Comparison of ENCODE assay signal across 18 cellular contexts in the genomic region with DNA sequence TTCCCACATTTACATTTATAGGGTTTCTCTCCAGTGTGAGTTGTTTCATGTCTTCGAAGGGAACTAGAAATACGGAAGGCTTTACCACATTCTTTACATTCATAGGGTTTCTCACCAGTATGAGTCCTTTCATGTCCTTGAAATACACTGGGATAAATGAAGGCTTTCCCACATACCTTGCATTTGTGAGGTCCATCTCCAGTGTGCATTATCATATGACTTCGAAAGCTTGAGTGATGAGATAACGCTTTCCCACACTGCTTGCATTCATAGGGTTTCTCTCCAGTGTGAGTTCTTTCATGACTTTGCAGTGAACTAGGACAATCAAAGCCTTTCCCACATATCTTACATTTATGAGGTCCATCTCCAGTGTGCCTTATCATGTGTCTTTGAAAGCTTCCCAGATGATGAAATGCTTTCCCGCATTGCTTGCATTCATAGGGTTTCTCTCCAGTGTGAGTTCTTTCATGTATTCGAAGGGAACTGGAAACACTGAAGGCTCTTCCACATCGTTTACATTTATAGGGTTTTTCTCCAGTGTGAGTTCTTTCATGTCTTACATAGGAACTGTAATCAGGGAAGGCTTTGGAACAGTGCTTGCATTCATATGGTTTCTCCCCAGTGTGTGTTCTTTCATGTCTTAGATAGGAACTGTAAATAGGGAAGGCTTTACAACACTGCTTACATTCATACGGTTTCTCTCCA. TPM values are rescaled to one million over a fixed set of nuclear protein-coding genes. Genes with fewer than 3 reads are reported as not detected.
DNase-seq lines count a peak whose midpoint lies in the region; ATAC-seq, FAIRE-seq and TF ChIP-seq lines count a peak whose summit lies in the region.
"Had no signal": no experiment of that assay in that cellular context is flagged by ENCODE, and none has a peak within 500 bp of the region (broad histone marks: within the 10 kb centered on the region; RNA-seq: fewer than 3 reads in every experiment).

No MANE protein-coding gene starts in this region.

- CTCF ChIA-PET in PC-3 (lab: Charles Lee) = no interaction called here

- no peak for TF ChIP-seq POLR2A in thyroid gland (IDR thresholded peaks at IDR 0.05)

- no peaks in the 10 kb centered on the region for H3K9me2 ChIP-seq in PC-3 (replicated peaks; ENCODE audit: low read length)

- H3F3A ChIP-seq in PC-3 (ENCODE audit: low read length, unreplicated experiment) = no peaks in the 10 kb centered on the region

- H3K79me2 ChIP-seq in PC-3 (ENCODE audit: low read length) (no peaks in the 10 kb centered on the region), keratinocyte (ENCODE audit: control insufficient read depth, insufficient read depth, low read length) (no peaks in the 10 kb centered on the region)

- DNase-seq in PC-3 = no peak
- no peak for DNase-seq in keratinocyte (ENCODE audit: low read depth, low spot score)
- no peak for DNase-seq in A172 (ENCODE audit: low spot score)
- DNase-seq in iPS-NIHi11 (ENCODE audit: low spot score) = no peak
- DNase-seq in thyroid gland = no peak
- DNase-seq: 8988T; Caco-2; CD4-positive, alpha-beta T cell; NCI-H1105 treated with DMSO at 0.1 percent for 48 hours; NCI-H1694; NCI-H510A; NCI-H774; SHP77 had no signal

- no peaks in the 10 kb centered on the region for H3K27me3 ChIP-seq in BLaER1 treated with 17β-estradiol and CSF1 and Interleukin-3, amounts not matched to agents 10 nM and 100 nM
- H3K27me3 ChIP-seq in PC-3 (ENCODE audit: low read length) (no peaks in the 10 kb centered on the region), keratinocyte (ENCODE audit: control insufficient read depth, extremely low read depth, insufficient read depth, low read length) (no peaks in the 10 kb centered on the region), thyroid gland (no peaks in the 10 kb centered on the region)

- dilution Hi-C loops in keratinocyte (cut with MboI; ENCODE audit: extremely low pct_ligation_motif_present, low sequenced_read_pairs) = no loop called here

- no TSS peak for BruUV-seq in PC-3 (replicated peaks; lab: Mats Ljungman, UMichigan)

- FAIRE-seq in keratinocyte (lab: Jason Lieb, UNC) = peak; percentile 65
- FAIRE-seq: G401.6, HTR-8/SVneo had no signal

- H3K9me3 ChIP-seq in BLaER1 treated with 17β-estradiol and CSF1 and Interleukin-3, amounts not matched to agents 10 nM and 100 nM (replicated peaks in 1 of 11) = peaks cover 99 to 100% (median 100%) of the 10 kb centered on the region in 11 experiments
- H3K9me3 ChIP-seq in PC-3 (ENCODE audit: low read length) (peaks cover 87% of the 10 kb centered on the region), keratinocyte (ENCODE audit: control insufficient read depth, low read depth, low read length) (peaks cover 21% of the 10 kb centered on the region), thyroid gland (no peaks in the 10 kb centered on the region)

- ATAC-seq in PC-3 = no peak

- H3K4me2 ChIP-seq in BLaER1 treated with 17β-estradiol and CSF1 and Interleukin-3, amounts not matched to agents 10 nM and 100 nM = no peak overlapping the region
- H3K4me2 ChIP-seq in PC-3 (ENCODE audit: low read length) = no peak overlapping the region
- no peak overlapping the region for H3K4me2 ChIP-seq in keratinocyte (ENCODE audit: control insufficient read depth, extremely low read depth, insufficient read depth, low read depth, low read length)

- H3K9me1 ChIP-seq in keratinocyte (ENCODE audit: control insufficient read depth, extremely low read depth, insufficient read depth, low read length) = no peaks in the 10 kb centered on the region

- TF ChIP-seq CTCF in PC-3 (conservative IDR thresholded peaks at IDR 0.05; ENCODE audit: low read depth, low read length) (no peak), keratinocyte (optimal IDR thresholded peaks at IDR 0.05 in 1 of 3, IDR thresholded peaks at IDR 0.05 in 1 of 3, conservative IDR thresholded peaks at IDR 0.05 in 1 of 3; ENCODE audit: extremely low read depth in 1 of 3, insufficient read depth in 2 of 3, low read length in 3 of 3) (no peak), thyroid gland (IDR thresholded peaks at IDR 0.05) (no peak)

- intact Hi-C loops in PC-3 (cut with micrococcal nuclease) (no loop called here), thyroid gland (cut with DNase I) (no loop called here)

- no peaks in the 10 kb centered on the region for H4K20me1 ChIP-seq in BLaER1 treated with 17β-estradiol and CSF1 and Interleukin-3, amounts not matched to agents 10 nM and 100 nM
- no peaks in the 10 kb centered on the region for H4K20me1 ChIP-seq in PC-3 (ENCODE audit: low read length)
- no peaks in the 10 kb centered on the region for H4K20me1 ChIP-seq in keratinocyte (ENCODE audit: control insufficient read depth, extremely low read depth, insufficient read depth, low read length)

- no peak overlapping the region for H3K9ac ChIP-seq in BLaER1 treated with 17β-estradiol and CSF1 and Interleukin-3, amounts not matched to agents 10 nM and 100 nM
- no peak overlapping the region for H3K9ac ChIP-seq in PC-3 (ENCODE audit: low read length)
- H3K9ac ChIP-seq in keratinocyte (ENCODE audit: control insufficient read depth, extremely low read depth, insufficient read depth, low read length) = no peak overlapping the region

- peaks cover 33 to 75% (median 62%) of the 10 kb centered on the region in 11 experiments for H3K36me3 ChIP-seq in BLaER1 treated with 17β-estradiol and CSF1 and Interleukin-3, amounts not matched to agents 10 nM and 100 nM
- peaks cover 67% of the 10 kb centered on the region for H3K36me3 ChIP-seq in PC-3 (ENCODE audit: low read depth, low read length)
- no peaks in the 10 kb centered on the region for H3K36me3 ChIP-seq in keratinocyte (ENCODE audit: control insufficient read depth in 2 of 2, extremely low read depth in 1 of 2, insufficient read depth in 2 of 2, low read length in 2 of 2)
- H3K36me3 ChIP-seq in thyroid gland = peaks cover 21 to 30% of the 10 kb centered on the region in 2 donors

- no peak overlapping the region for H2AFZ ChIP-seq in PC-3 (ENCODE audit: low read length)
- H2AFZ ChIP-seq in keratinocyte (ENCODE audit: control insufficient read depth, low read length) = no peak overlapping the region

- H3K27ac ChIP-seq in BLaER1 treated with 17β-estradiol and CSF1 and Interleukin-3, amounts not matched to agents 10 nM and 100 nM = no peak overlapping the region
- H3K27ac ChIP-seq in PC-3 (ENCODE audit: low read length) (no peak overlapping the region), keratinocyte (ENCODE audit: control insufficient read depth, insufficient read depth, low read length) (no peak overlapping the region), thyroid gland (no peak overlapping the region)
- H3K27ac ChIP-seq: SK-N-MC had no signal

- POLR2A ChIA-PET in PC-3 (lab: Charles Lee; ENCODE audit: unreplicated experiment) = no interaction called here

- peak overlapping the region in 6 of 10 experiments; percentile 1 to 19 (median 11); a peak in 3 of 20 replicates for H3K4me3 ChIP-seq in BLaER1 treated with 17β-estradiol and CSF1 and Interleukin-3, amounts not matched to agents 10 nM and 100 nM
- H3K4me3 ChIP-seq in PC-3 (ENCODE audit: low read length) (peak overlapping the region; percentile 0; the same call in 1 of the 2 replicates), keratinocyte (ENCODE audit: control insufficient read depth in 2 of 3, extremely low read depth in 1 of 3, insufficient read depth in 2 of 3, low read depth in 1 of 3, low read length in 3 of 3) (no peak overlapping the region), thyroid gland (replicated peaks in 1 of 3) (no peak overlapping the region)
- H3K4me3 ChIP-seq: HAP-1, SK-N-MC had no signal

- H3K4me1 ChIP-seq in BLaER1 treated with 17β-estradiol and CSF1 and Interleukin-3, amounts not matched to agents 10 nM and 100 nM = no peaks in the 10 kb centered on the region
- H3K4me1 ChIP-seq in PC-3 (ENCODE audit: insufficient read depth, low read length) = no peaks in the 10 kb centered on the region
- H3K4me1 ChIP-seq in keratinocyte (ENCODE audit: control insufficient read depth, extremely low read depth, insufficient read depth, low read length) = no peaks in the 10 kb centered on the region
- H3K4me1 ChIP-seq in thyroid gland = no peaks in the 10 kb centered on the region
- H3K4me1 ChIP-seq: Caco-2, HAP-1 had no signal

- 95 to 97% methylated on average over 8 of the region's 8 CpGs for WGBS in thyroid gland, 2 donors

RNA-seq across cellular contexts. Expression of a gene that starts 15.1 kb away (rescaled TPM):
- total RNA-seq in PC-3 (2014; rRNA removed) (0.63 and 1.1 TPM in 2 replicates), thyroid gland (1 to 10 TPM; 3.4 to 6.3 (median 4.3) TPM)
- polyA plus RNA-seq in keratinocyte = 0.53 to 0.89 TPM (median 0.70 TPM) in 3 replicates
- polyA plus RNA-seq in keratinocyte (2011; ENCODE audit: low read depth) = 1.2 TPM
- 0.30 and 0.72 TPM in 2 replicates for polyA plus RNA-seq in keratinocyte (2011; cell fraction: cytosol; rRNA removed)
- polyA plus RNA-seq in keratinocyte (2011; cell fraction: nucleus; rRNA removed) = 0.83 and 0.98 TPM in 2 replicates
- 0.22 and 1.2 TPM in 2 replicates for polyA plus RNA-seq in keratinocyte (2012; ENCODE audit: low replicate concordance)
- 0.10 to 1.9 TPM (median 0.96 TPM) in 3 replicates for polyA minus RNA-seq in keratinocyte
- polyA minus RNA-seq in keratinocyte (2011; cell fraction: cytosol; rRNA and poly(A)+ RNA removed) = 0.96 TPM
- 1.5 and 1.9 TPM in 2 replicates for polyA minus RNA-seq in keratinocyte (2011; cell fraction: nucleus; rRNA and poly(A)+ RNA removed)
- 1.9 and 2.4 TPM in 2 replicates for total RNA-seq in A172 (2014; rRNA removed; shearing (Covaris generic))

RNA-seq across cellular contexts. Expression of a gene that starts 16.9 kb away (rescaled TPM):
- total RNA-seq in PC-3 (2014; rRNA removed) (1.1 and 2.1 TPM in 2 replicates), thyroid gland (10 to 100 TPM in 3 of 4 donors, 1 to 10 TPM in 1; 9.9 to 13.7 (median 11.7) TPM)
- 3.2 to 4.7 TPM (median 3.8 TPM) in 3 replicates for polyA plus RNA-seq in keratinocyte
- 7.0 TPM for polyA plus RNA-seq in keratinocyte (2011; ENCODE audit: low read depth)
- polyA plus RNA-seq in keratinocyte (2011; cell fraction: cytosol; rRNA removed) = 2.7 and 4.8 TPM in 2 replicates
- polyA plus RNA-seq in keratinocyte (2011; cell fraction: nucleus; rRNA removed) = 5.1 and 5.8 TPM in 2 replicates
- polyA plus RNA-seq in keratinocyte (2012; ENCODE audit: low replicate concordance) = 4.1 and 4.2 TPM in 2 replicates
- polyA minus RNA-seq in keratinocyte = 1.1 to 5.8 TPM (median 4.4 TPM) in 3 replicates
- polyA minus RNA-seq in keratinocyte (2011; cell fraction: cytosol; rRNA and poly(A)+ RNA removed) = 5.2 TPM
- polyA minus RNA-seq in keratinocyte (2011; cell fraction: nucleus; rRNA and poly(A)+ RNA removed) = 3.6 TPM in 2 replicates
- total RNA-seq in A172 (2014; rRNA removed; shearing (Covaris generic)) = not detected in 2 replicates

RNA-seq across cellular contexts. Expression of a gene that starts 50.7 kb away (rescaled TPM):
- total RNA-seq in PC-3 (2014; rRNA removed) = 3.8 and 5.9 TPM in 2 replicates
- 1.6 to 3.1 TPM (median 2.2 TPM) in 3 replicates for polyA plus RNA-seq in keratinocyte
- polyA plus RNA-seq in keratinocyte (2011; ENCODE audit: low read depth) = 1.7 TPM
- polyA plus RNA-seq in keratinocyte (2011; cell fraction: cytosol; rRNA removed) = 0.95 and 1.8 TPM in 2 replicates
- polyA plus RNA-seq in keratinocyte (2011; cell fraction: nucleus; rRNA removed) = 4.8 and 5.0 TPM in 2 replicates
- 1.2 and 1.7 TPM in 2 replicates for polyA plus RNA-seq in keratinocyte (2012; ENCODE audit: low replicate concordance)
- 0.49 to 3.6 TPM (median 1.4 TPM) in 3 replicates for polyA minus RNA-seq in keratinocyte
- 1.3 TPM for polyA minus RNA-seq in keratinocyte (2011; cell fraction: cytosol; rRNA and poly(A)+ RNA removed)
- 4.1 and 6.9 TPM in 2 replicates for polyA minus RNA-seq in keratinocyte (2011; cell fraction: nucleus; rRNA and poly(A)+ RNA removed)
- total RNA-seq in A172 (2014; rRNA removed; shearing (Covaris generic)) = 4.9 and 7.5 TPM in 2 replicates
- total RNA-seq in thyroid gland = 1 to 10 TPM; 4.1 to 7.7 (median 5.8) TPM

RNA-seq across cellular contexts. Expression of a gene that starts 55.7 kb away (rescaled TPM):
- 3.0 and 8.2 TPM in 2 replicates for total RNA-seq in PC-3 (2014; rRNA removed)
- polyA plus RNA-seq in keratinocyte = 3.5 to 5.2 TPM (median 4.4 TPM) in 3 replicates
- 5.3 TPM for polyA plus RNA-seq in keratinocyte (2011; ENCODE audit: low read depth)
- polyA plus RNA-seq in keratinocyte (2011; cell fraction: cytosol; rRNA removed) = 1.8 and 2.4 TPM in 2 replicates
- 11.2 and 11.7 TPM in 2 replicates for polyA plus RNA-seq in keratinocyte (2011; cell fraction: nucleus; rRNA removed)
- 2.6 and 4.4 TPM in 2 replicates for polyA plus RNA-seq in keratinocyte (2012; ENCODE audit: low replicate concordance)
- polyA minus RNA-seq in keratinocyte = 4.2 to 8.4 TPM (median 5.2 TPM) in 3 replicates
- polyA minus RNA-seq in keratinocyte (2011; cell fraction: cytosol; rRNA and poly(A)+ RNA removed) = 6.7 TPM
- polyA minus RNA-seq in keratinocyte (2011; cell fraction: nucleus; rRNA and poly(A)+ RNA removed) = 5.9 and 13.5 TPM in 2 replicates
- total RNA-seq in A172 (2014; rRNA removed; shearing (Covaris generic)) = 8.7 and 9.6 TPM in 2 replicates
- 10 to 100 TPM; 13.7 to 24.6 (median 19.2) TPM for total RNA-seq in thyroid gland

Comparison
In these comparisons a context has a peak if more than half of its experiments do, and no peak if none do; other contexts are left out.
1. H3K4me3 ChIP-seq: peak in BLaER1 treated with 17β-estradiol and CSF1 and Interleukin-3, amounts not matched to agents 10 nM and 100 nM (6 of 10) and PC-3 (single experiment); none in keratinocyte (0 of 3) and thyroid gland (0 of 3).